8 cellular contexts compared by ENCODE assay signal in the genomic region with DNA sequence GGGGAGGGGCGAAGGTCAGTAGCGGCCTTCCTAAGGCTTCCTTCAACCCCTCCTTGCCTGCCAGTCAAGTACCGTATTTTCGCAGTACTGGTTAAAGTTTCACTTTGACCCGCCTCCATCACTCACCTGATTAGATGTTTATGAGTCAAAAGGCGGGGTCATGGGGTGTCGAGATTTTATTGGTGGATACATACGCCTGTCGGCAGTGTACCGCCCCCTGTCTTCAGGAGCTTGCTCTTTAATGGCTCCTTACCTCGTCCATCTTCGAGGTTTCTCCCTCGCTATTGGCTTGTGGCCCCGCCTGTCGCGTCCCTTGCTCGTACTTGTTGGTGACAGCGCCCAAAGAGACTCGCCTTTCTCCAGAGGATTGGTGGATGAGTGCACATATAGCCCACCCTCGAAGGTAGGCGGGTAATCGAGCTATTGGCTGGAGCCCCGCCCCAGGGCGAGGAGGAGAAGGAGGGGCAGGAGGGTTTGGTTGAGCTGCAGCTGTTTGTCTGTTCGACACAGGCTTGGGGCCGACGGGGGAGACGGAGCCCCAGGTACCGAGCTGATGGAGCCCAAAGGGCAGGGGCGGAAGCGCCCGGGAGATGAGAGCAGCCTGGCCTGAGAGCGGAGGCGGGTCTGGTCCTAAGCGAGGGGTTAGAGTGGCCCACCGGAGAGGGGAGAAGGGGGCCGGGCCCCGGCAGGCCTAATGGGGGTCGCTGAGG. TPM values are rescaled to one million over a fixed set of nuclear protein-coding genes. Genes with fewer than 3 reads are reported as not detected.
DNase-seq lines count a peak whose midpoint lies in the region; ATAC-seq and TF ChIP-seq lines count a peak whose summit lies in the region.

A gene with protein sequence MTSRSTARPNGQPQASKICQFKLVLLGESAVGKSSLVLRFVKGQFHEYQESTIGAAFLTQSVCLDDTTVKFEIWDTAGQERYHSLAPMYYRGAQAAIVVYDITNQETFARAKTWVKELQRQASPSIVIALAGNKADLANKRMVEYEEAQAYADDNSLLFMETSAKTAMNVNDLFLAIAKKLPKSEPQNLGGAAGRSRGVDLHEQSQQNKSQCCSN (plus strand): TSS at position 481 of the 710 bp plus-strand sequence. CDS start 12,883 bp downstream, outside the sequence.

- peak; percentile 96 for ATAC-seq in GM19328 (IDR thresholded peaks at IDR 0.05; ENCODE audit: unreplicated experiment)
- ATAC-seq in HG03469 (IDR thresholded peaks at IDR 0.05; ENCODE audit: unreplicated experiment), result peak; percentile 87

- no peaks in the 10 kb centered on the region for H3K27me3 ChIP-seq in BLaER1 treated with 17β-estradiol and CSF1 and Interleukin-3, amounts not matched to agents 10 nM and 100 nM
- H3K27me3 ChIP-seq in colonic mucosa, result no peaks in the 10 kb centered on the region

- H3K4me2 ChIP-seq in BLaER1 treated with 17β-estradiol and CSF1 and Interleukin-3, amounts not matched to agents 10 nM and 100 nM, result peak within 1 kb of the TSS; percentile 80 to 97 (median 89)

- H3K9ac ChIP-seq in BLaER1 treated with 17β-estradiol and CSF1 and Interleukin-3, amounts not matched to agents 10 nM and 100 nM, result peak within 1 kb of the TSS; percentile 88 to 96 (median 93)
- H3K9ac ChIP-seq in colonic mucosa (ENCODE audit: low read depth in 2 of 2, low read length in 2 of 2), result peak within 1 kb of the TSS; percentile 95 to 99

- DNase-seq in NCI-H526 (lab: John Stamatoyannopoulos, UW) (peak; percentile 100), colonic mucosa (peak; percentile 99), kidney tubule cell (ENCODE audit: low spot score) (peak; percentile 100)
- peak; percentile 98 for DNase-seq in activated CD4-positive, alpha-beta T cell treated with anti-CD3 and anti-CD28 coated beads for 48 hours
- DNase-seq in stimulated activated CD4-positive, alpha-beta T cell treated with anti-CD3 and anti-CD28 coated beads, Interleukin-1b, Interleukin-23, amount 100 ng/mL, for 24 hours (ENCODE audit: low read depth in 4 of 4, low spot score in 1 of 4), result peak; percentile 87 to 96 (median 94)

- no peaks in the 10 kb centered on the region for H3K9me3 ChIP-seq in BLaER1 treated with 17β-estradiol and CSF1 and Interleukin-3, amounts not matched to agents 10 nM and 100 nM (replicated peaks in 1 of 11)
- H3K9me3 ChIP-seq in colonic mucosa, result no peaks in the 10 kb centered on the region

- peaks cover 7 to 56% (median 40%) of the 10 kb centered on the region in 11 experiments; a peak in 19 of 22 replicates for H3K36me3 ChIP-seq in BLaER1 treated with 17β-estradiol and CSF1 and Interleukin-3, amounts not matched to agents 10 nM and 100 nM
- no peaks in the 10 kb centered on the region for H3K36me3 ChIP-seq in colonic mucosa

- H3K4me3 ChIP-seq in BLaER1 treated with 17β-estradiol and CSF1 and Interleukin-3, amounts not matched to agents 10 nM and 100 nM, result peak within 1 kb of the TSS; percentile 84 to 99 (median 96)
- peak within 1 kb of the TSS; percentile 99 for H3K4me3 ChIP-seq in colonic mucosa

- peak; percentile 21 for TF ChIP-seq CTCF in colonic mucosa (IDR thresholded peaks at IDR 0.05)

- H3K27ac ChIP-seq in BLaER1 treated with 17β-estradiol and CSF1 and Interleukin-3, amounts not matched to agents 10 nM and 100 nM, result peak within 1 kb of the TSS; percentile 82 to 93 (median 87)
- peak within 1 kb of the TSS; percentile 97 for H3K27ac ChIP-seq in colonic mucosa

- intact Hi-C loops in colonic mucosa (cut with DNase I), result no loop called here

- H3K4me1 ChIP-seq in BLaER1 treated with 17β-estradiol and CSF1 and Interleukin-3, amounts not matched to agents 10 nM and 100 nM, result peaks cover 66 to 84% (median 74%) of the 10 kb centered on the region in 10 experiments
- H3K4me1 ChIP-seq in colonic mucosa, result peaks cover 24% of the 10 kb centered on the region

- peaks cover 0 to 37% (median 0%) of the 10 kb centered on the region in 11 experiments; a peak in 5 of 22 replicates for H4K20me1 ChIP-seq in BLaER1 treated with 17β-estradiol and CSF1 and Interleukin-3, amounts not matched to agents 10 nM and 100 nM

RNA-seq across cellular contexts. Expression of the gene that starts here (rescaled TPM):
- 100 to 1,000 TPM; 112 to 178 TPM for total RNA-seq in colonic mucosa

Comparison
In these comparisons a context has a peak if more than half of its experiments do, and no peak if none do; other contexts are left out.
1. Peak in every context shown above with its lines: DNase-seq, ATAC-seq, H3K4me3 ChIP-seq and H3K27ac ChIP-seq.